ENCODE assay signal across 10 cellular contexts in the genomic region with DNA sequence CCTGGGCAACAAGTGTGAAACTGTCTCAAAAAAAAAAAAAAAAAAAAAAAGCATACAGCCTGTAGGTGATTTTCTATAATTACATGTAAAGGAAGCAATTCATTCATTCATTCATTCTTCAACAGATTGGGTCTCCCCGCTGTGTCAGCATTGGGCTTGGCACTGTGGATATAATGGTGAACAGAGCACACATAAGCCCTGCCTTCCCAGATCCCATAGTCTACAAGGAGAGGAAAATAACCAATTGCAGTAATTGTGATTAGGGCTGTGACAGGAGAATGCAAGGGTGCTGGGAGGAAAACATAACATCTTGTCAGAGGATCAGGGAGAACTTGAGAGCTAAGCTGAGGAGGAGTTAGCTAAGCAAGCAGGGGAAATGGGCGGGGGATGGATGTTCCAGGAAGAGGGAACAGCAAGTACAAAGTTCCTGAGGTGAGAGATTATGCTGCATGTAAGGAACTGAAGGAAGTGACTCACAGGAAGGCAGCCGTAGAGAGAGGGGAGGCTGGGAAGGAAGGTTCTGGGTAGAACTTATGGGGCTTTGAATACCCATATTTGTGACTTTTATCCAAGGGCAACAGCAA. TPM values are rescaled to one million over a fixed set of nuclear protein-coding genes. Genes with fewer than 3 reads are reported as not detected.
A peak's percentile ranks its signal among the peaks of the same experiment; 100 is the strongest.
DNase-seq lines count a peak whose midpoint lies in the region; ATAC-seq, FAIRE-seq and TF ChIP-seq lines count a peak whose summit lies in the region.
"Had no signal": no experiment of that assay in that cellular context is flagged by ENCODE, and none has a peak within 500 bp of the region (broad histone marks: within the 10 kb centered on the region; RNA-seq: fewer than 3 reads in every experiment).

No MANE protein-coding gene starts in this region.

- no peak overlapping the region for H3K4me3 ChIP-seq in Peyer's patch
- H3K4me3 ChIP-seq in esophagus squamous epithelium, result no peak overlapping the region
- no peak overlapping the region for H3K4me3 ChIP-seq in pancreas
- H3K4me3 ChIP-seq in CD4-positive, alpha-beta memory T cell (ENCODE audit: low read length in 2 of 2), result no peak overlapping the region

- ATAC-seq in pancreas (peak; percentile 70 to 73 (median 72)), GM21390 (IDR thresholded peaks at IDR 0.05; ENCODE audit: unreplicated experiment) (no peak)

- no peaks in the 10 kb centered on the region for H3K36me3 ChIP-seq in Peyer's patch
- H3K36me3 ChIP-seq in esophagus squamous epithelium, result no peaks in the 10 kb centered on the region
- H3K36me3 ChIP-seq in pancreas, result no peaks in the 10 kb centered on the region
- no peaks in the 10 kb centered on the region for H3K36me3 ChIP-seq in CD4-positive, alpha-beta memory T cell (ENCODE audit: insufficient read depth, low read length)

- POLR2A ChIA-PET in CD4-positive, alpha-beta memory T cell (lab: Charles Lee; ENCODE audit: partially characterized antibody), result no interaction called here

- peak; percentile 33 to 68 for TF ChIP-seq POLR2A in Peyer's patch (IDR thresholded peaks at IDR 0.05)
- peak in 1 of 4 donors; percentile 18 for TF ChIP-seq POLR2A in esophagus squamous epithelium (IDR thresholded peaks at IDR 0.05)

- H3K9me3 ChIP-seq in Peyer's patch (no peaks in the 10 kb centered on the region), esophagus squamous epithelium (no peaks in the 10 kb centered on the region), pancreas (no peaks in the 10 kb centered on the region)
- H3K9me3 ChIP-seq in CD4-positive, alpha-beta memory T cell (ENCODE audit: control insufficient read depth in 1 of 2, low read length in 2 of 2), result no peaks in the 10 kb centered on the region

- H3K4me1 ChIP-seq in Peyer's patch (peaks cover 0 to 5% (median 2%) of the 10 kb centered on the region in 4 donors), esophagus squamous epithelium (peaks cover 5 to 35% (median 7%) of the 10 kb centered on the region in 3 donors), pancreas (no peaks in the 10 kb centered on the region)
- H3K4me1 ChIP-seq in CD4-positive, alpha-beta memory T cell (ENCODE audit: insufficient read depth, low read length), result peaks cover 6% of the 10 kb centered on the region

- H3K27me3 Mint-ChIP-seq in CD4-positive, alpha-beta memory T cell, result peaks cover 0 to 2% of the 10 kb centered on the region in 2 donors

- CTCF ChIA-PET in CD4-positive, alpha-beta memory T cell (lab: Charles Lee; ENCODE audit: partially characterized antibody), result no interaction called here

- H3K27ac ChIP-seq in Peyer's patch (peak overlapping the region in 3 of 4 donors; percentile 45 to 83 (median 77)), esophagus squamous epithelium (peak overlapping the region; percentile 45 to 77 (median 62)), pancreas (no peak overlapping the region)
- H3K27ac ChIP-seq in CD4-positive, alpha-beta memory T cell (ENCODE audit: low read depth, low read length), result no peak overlapping the region

- no peaks in the 10 kb centered on the region for H3K27me3 ChIP-seq in Peyer's patch
- no peaks in the 10 kb centered on the region for H3K27me3 ChIP-seq in esophagus squamous epithelium
- no peaks in the 10 kb centered on the region for H3K27me3 ChIP-seq in pancreas
- no peaks in the 10 kb centered on the region for H3K27me3 ChIP-seq in CD4-positive, alpha-beta memory T cell (ENCODE audit: insufficient read depth, low read length)

- peak overlapping the region in 2 of 7 donors; percentile 6 to 43 for H3K27ac Mint-ChIP-seq in CD4-positive, alpha-beta memory T cell

- no peak for FAIRE-seq in pancreas (lab: Jason Lieb, UNC)
- FAIRE-seq: colon, GM18507 had no signal

- TF ChIP-seq CTCF in Peyer's patch (IDR thresholded peaks at IDR 0.05) (no peak), esophagus squamous epithelium (IDR thresholded peaks at IDR 0.05) (no peak), pancreas (IDR thresholded peaks at IDR 0.05) (no peak)

- H3K36me3 Mint-ChIP-seq in CD4-positive, alpha-beta memory T cell, result no peaks in the 10 kb centered on the region

- H3K4me1 Mint-ChIP-seq in CD4-positive, alpha-beta memory T cell, result peaks cover 6 to 8% (median 6%) of the 10 kb centered on the region in 4 donors

- DNase-seq in EL (peak; percentile 73), Peyer's patch (peak; percentile 24 to 88 (median 63)), esophagus squamous epithelium (lab: John Stamatoyannopoulos, UW) (no peak), pancreas (peak in 2 of 6 donors; percentile 20 to 25), NCI-H1105 treated with DMSO at 0.1 percent for 48 hours (lab: John Stamatoyannopoulos, UW) (no peak), superior temporal gyrus (ENCODE audit: extremely low spot score) (no peak)
- no peak for DNase-seq in CD4-positive, alpha-beta memory T cell

- WGBS in esophagus squamous epithelium, 2 donors, result 31 to 39% methylated on average over 2 of the region's 3 CpGs
- WGBS in pancreas, 2 donors, result 73 to 79% methylated on average over 3 of the region's 3 CpGs

- intact Hi-C loops in esophagus squamous epithelium (cut with DNase I), result no loop called here
- intact Hi-C loops in pancreas (cut with DNase I), result no loop called here
- intact Hi-C loops in CD4-positive, alpha-beta memory T cell (cut with micrococcal nuclease), result no loop called here

- peak overlapping the region in 1 of 8 donors; percentile 17 for H3K4me3 Mint-ChIP-seq in CD4-positive, alpha-beta memory T cell

- H3K9me3 Mint-ChIP-seq in CD4-positive, alpha-beta memory T cell, result no peaks in the 10 kb centered on the region

RNA-seq across cellular contexts. Expression of a gene that starts 24.0 kb away (rescaled TPM):
- total RNA-seq in Peyer's patch (100 to 1,000 TPM in 1 of 4 donors, 10 to 100 TPM in 3; 40.6 to 124 (median 55.4) TPM), esophagus squamous epithelium (10 to 100 TPM; 13.7 to 71.0 (median 17.3) TPM), pancreas (10 to 100 TPM in 5 of 6 donors, 1 to 10 TPM in 1; 8.4 to 32.8 (median 18.1) TPM)
- polyA plus RNA-seq in pancreas, result 10 to 100 TPM in 1 of 2 donors, 1 to 10 TPM in 1; 9.0 to 16.2 TPM
- 10 to 100 TPM; 18.6 to 20.6 TPM for total RNA-seq in CD4-positive, alpha-beta memory T cell
- 1 to 10 TPM; 1.3 to 4.1 TPM for polyA plus RNA-seq in CD4-positive, alpha-beta memory T cell

Comparison
In these comparisons a context has a peak if more than half of its experiments do, and no peak if none do; other contexts are left out.
1. DNase-seq: peak in EL (single experiment) and Peyer's patch (3 of 3); none in esophagus squamous epithelium (single experiment), NCI-H1105 treated with DMSO at 0.1 percent for 48 hours (single experiment), CD4-positive, alpha-beta memory T cell (0 of 5) and superior temporal gyrus (single experiment).
2. H3K27ac ChIP-seq: peak in Peyer's patch (3 of 4) and esophagus squamous epithelium (4 of 4); none in pancreas (0 of 4) and CD4-positive, alpha-beta memory T cell (single experiment).